1 cellular context compared by ENCODE assay signal in genomic region chr1:3724416-3725030, GRCh38.
A peak's percentile ranks its signal among the peaks of the same experiment; 100 is the strongest.
TF ChIP-seq lines count a peak whose summit lies in the region.

No MANE protein-coding gene starts in this region.

TF ChIP-seq in IMR-90, 13 proteins besides CTCF, POLR2A, EP300 and RAD21:
- peak; percentile 56 for TF ChIP-seq SMC3 (IDR thresholded peaks at IDR 0.05; ENCODE audit: low read depth, low read length)
